26 cellular contexts compared by ENCODE assay signal in the genomic region with DNA sequence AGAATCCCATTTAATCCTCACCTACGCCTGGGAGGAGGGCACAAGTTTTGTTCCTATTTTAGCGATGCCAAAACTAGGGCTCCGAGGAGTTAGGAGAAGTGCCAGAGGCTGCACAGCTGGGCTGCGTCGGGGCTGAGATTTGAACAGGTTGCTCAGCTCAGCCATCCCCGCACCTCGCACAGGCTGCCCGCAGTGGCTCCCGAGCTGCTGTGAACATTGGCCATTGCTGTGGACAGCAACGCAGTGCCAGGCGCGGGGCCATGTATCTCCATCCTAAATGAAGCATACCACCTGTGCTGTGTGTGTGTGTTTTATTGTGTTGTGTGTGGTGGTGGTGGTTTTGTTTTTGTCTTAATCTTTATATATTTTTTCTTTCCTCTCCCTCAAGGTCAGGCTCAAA. TPM values are rescaled to one million over a fixed set of nuclear protein-coding genes. Genes with fewer than 3 reads are reported as not detected.
"Had no signal": no experiment of that assay in that cellular context is flagged by ENCODE, and none has a peak within 500 bp of the region (broad histone marks: within the 10 kb centered on the region; RNA-seq: fewer than 3 reads in every experiment).

No MANE protein-coding gene starts in this region.

- H3K4me3 ChIP-seq: left ventricle myocardium inferior, pancreas, prostate gland, smooth muscle cell, tibial nerve, vagina had no signal

- H3K4me2 ChIP-seq: smooth muscle cell had no signal

- H3K4me3 Mint-ChIP-seq: immature natural killer cell; memory B cell; naive thymus-derived CD8-positive, alpha-beta T cell; nephron; neural crest cell; stimulated activated memory B cell treated with anti-CD40 and anti-IgM and Interleukin-4, amounts not matched to agents 10 μg/mL and 1 μg/mL and 100 μg/mL, for 72 hours; stimulated activated naive CD8-positive, alpha-beta T cell treated with anti-CD3 and anti-CD28 coated beads, Interleukin-15, amount 100 ng/mL, for 72 hours; type B pancreatic cell had no signal

- H3K27ac ChIP-seq: left ventricle myocardium inferior, pancreas, prostate gland, tibial nerve, vagina had no signal

- H3K4me1 ChIP-seq: left ventricle myocardium inferior, pancreas, prostate gland, tibial nerve, vagina had no signal

- H3K27me3 Mint-ChIP-seq: memory B cell, type B pancreatic cell had no signal

- H3K36me3 Mint-ChIP-seq: immature natural killer cell; memory B cell; naive thymus-derived CD8-positive, alpha-beta T cell; stimulated activated memory B cell treated with anti-CD40 and anti-IgM and Interleukin-4, amounts not matched to agents 10 μg/mL and 1 μg/mL and 100 μg/mL, for 72 hours; type B pancreatic cell had no signal

- H3K27ac Mint-ChIP-seq: immature natural killer cell; memory B cell; naive thymus-derived CD8-positive, alpha-beta T cell; nephron; stimulated activated memory B cell treated with anti-CD40 and anti-IgM and Interleukin-4, amounts not matched to agents 10 μg/mL and 1 μg/mL and 100 μg/mL, for 72 hours; stimulated activated naive CD8-positive, alpha-beta T cell treated with anti-CD3 and anti-CD28 coated beads, Interleukin-15, amount 100 ng/mL, for 72 hours; type B pancreatic cell had no signal

- H3K36me3 ChIP-seq: left ventricle myocardium inferior, pancreas, prostate gland, vagina had no signal

- H3K4me1 Mint-ChIP-seq: immature natural killer cell; memory B cell; nephron; stimulated activated memory B cell treated with anti-CD40 and anti-IgM and Interleukin-4, amounts not matched to agents 10 μg/mL and 1 μg/mL and 100 μg/mL, for 72 hours had no signal

- H3K9me3 Mint-ChIP-seq: immature natural killer cell; memory B cell; naive thymus-derived CD8-positive, alpha-beta T cell; neural crest cell; stimulated activated memory B cell treated with anti-CD40 and anti-IgM and Interleukin-4, amounts not matched to agents 10 μg/mL and 1 μg/mL and 100 μg/mL, for 72 hours; stimulated activated naive CD8-positive, alpha-beta T cell treated with anti-CD3 and anti-CD28 coated beads, Interleukin-15, amount 100 ng/mL, for 72 hours; type B pancreatic cell had no signal

- H3K9me3 ChIP-seq: left ventricle myocardium inferior, pancreas, prostate gland, tibial nerve, vagina had no signal

- H3K27me3 ChIP-seq: pancreas, tibial nerve, vagina had no signal

- DNase-seq: hypothalamus; immature natural killer cell; left ventricle myocardium inferior; naive thymus-derived CD8-positive, alpha-beta T cell; nucleus accumbens; pancreas; posterior cingulate gyrus; retina; right cardiac atrium; stimulated activated CD4-positive, alpha-beta T cell treated with anti-CD3 and anti-CD28 coated beads, Interleukin-1b, Interleukin-23, amount 100 ng/mL, for 48 hours; stimulated activated CD4-positive, alpha-beta T cell treated with anti-CD3 and anti-CD28 coated beads, Interleukin-2, amount 100 ng/mL, for 48 hours; stimulated activated CD4-positive, alpha-beta T cell treated with anti-CD3 and anti-CD28 coated beads, Interleukin-4, amount 100 ng/mL, for 4 hours; stimulated activated CD8-positive, alpha-beta memory T cell treated with anti-CD3 and anti-CD28 coated beads, Interleukin-4, amount 100 ng/mL, for 48 hours; stimulated activated naive CD4-positive, alpha-beta T cell treated with Interleukin-2 at 50 U/mL for 16 hours; stimulated activated naive CD8-positive, alpha-beta T cell treated with anti-CD3 and anti-CD28 coated beads, Interleukin-15, amount 100 ng/mL, for 72 hours; substantia nigra had no signal

- FAIRE-seq: islet of Langerhans, pancreas had no signal

- ATAC-seq: naive thymus-derived CD8-positive, alpha-beta T cell; pancreas; right cardiac atrium; stimulated activated memory B cell treated with anti-CD40 and anti-IgM and Interleukin-4, amounts not matched to agents 10 μg/mL and 1 μg/mL and 100 μg/mL, for 72 hours; stimulated activated naive CD8-positive, alpha-beta T cell treated with anti-CD3 and anti-CD28 coated beads, Interleukin-15, amount 100 ng/mL, for 72 hours had no signal

RNA-seq across cellular contexts. Expression of a gene that starts 52.0 kb away (rescaled TPM):
- total RNA-seq: naive thymus-derived CD8-positive, alpha-beta T cell had no signal
